20 cellular contexts compared by ENCODE assay signal in the genomic region with DNA sequence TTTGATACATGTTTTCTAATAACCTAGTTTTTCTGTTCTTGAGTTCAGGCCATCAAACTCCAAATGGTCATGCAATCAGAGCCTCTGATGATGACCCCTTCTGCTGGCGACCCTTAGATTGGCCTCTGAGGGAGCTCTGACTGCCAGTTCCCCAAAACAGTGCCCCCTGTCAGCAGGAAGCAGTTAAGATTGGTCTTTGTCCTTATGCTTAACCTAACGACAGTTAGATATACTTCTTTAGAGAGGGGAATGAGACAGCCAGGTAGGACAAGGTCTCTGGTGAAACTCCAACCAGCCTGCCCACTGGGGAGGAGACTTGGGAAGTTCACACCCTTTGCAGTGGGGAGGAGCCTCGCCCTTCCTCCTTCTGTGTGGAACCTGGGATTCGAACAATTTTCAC.
"Had no signal": no experiment of that assay in that cellular context is flagged by ENCODE, and none has a peak within 500 bp of the region (broad histone marks: within the 10 kb centered on the region; RNA-seq: fewer than 3 reads in every experiment).

No MANE protein-coding gene starts in this region.

- H3K36me3 ChIP-seq: ascending aorta, heart right ventricle, stomach had no signal

- H3K4me1 ChIP-seq: ascending aorta, heart right ventricle had no signal

- H3K27ac ChIP-seq: ascending aorta, coronary artery, heart right ventricle, stomach had no signal

- H3K9me3 ChIP-seq: ascending aorta had no signal

- DNase-seq: activated CD4-positive, alpha-beta T cell treated with anti-CD3 and anti-CD28 coated beads for 48 hours; activated CD4-positive, CD25-positive, alpha-beta regulatory T cell; activated CD8-positive, alpha-beta T cell treated with anti-CD3 and anti-CD28 coated beads for 36 hours; activated effector memory CD4-positive, alpha-beta T cell treated with Interleukin-2 at 50 U/mL for 16 hours; activated T-cell treated with anti-CD3 and anti-CD28 coated beads, Interleukin-2, amount 50 U/mL, for 24 hours; heart right ventricle; immature natural killer cell; nucleus accumbens; stimulated activated CD4-positive, alpha-beta T cell treated with anti-CD3 and anti-CD28 coated beads, Interleukin-4, amount 100 ng/mL, for 24 hours; stomach; trophoblast cell had no signal

- H3K4me2 ChIP-seq: smooth muscle cell had no signal

- H3K27me3 Mint-ChIP-seq: activated CD8-positive, alpha-beta T cell treated with anti-CD3 and anti-CD28 coated beads for 36 hours; activated naive CD4-positive, alpha-beta T cell treated with anti-CD3 and anti-CD28 coated beads, Interleukin-2, amount 50 U/mL, for 24 hours; activated T-cell treated with anti-CD3 and anti-CD28 coated beads, Interleukin-2, amount 50 U/mL, for 24 hours; central memory CD8-positive, alpha-beta T cell; natural killer cell treated with Interleukin-12 subunit alpha and Interleukin-12 subunit beta and Interleukin-15 and Interleukin-18, amount 100 ng/mL, for 72 hours had no signal

- H3K4me3 ChIP-seq: ascending aorta, coronary artery, heart right ventricle, smooth muscle cell, stomach had no signal

- H3K27ac Mint-ChIP-seq: activated CD8-positive, alpha-beta T cell treated with anti-CD3 and anti-CD28 coated beads for 36 hours; activated naive CD4-positive, alpha-beta T cell treated with anti-CD3 and anti-CD28 coated beads, Interleukin-2, amount 50 U/mL, for 24 hours; activated T-cell treated with anti-CD3 and anti-CD28 coated beads, Interleukin-2, amount 50 U/mL, for 24 hours; immature natural killer cell; natural killer cell treated with Interleukin-12 subunit alpha and Interleukin-12 subunit beta and Interleukin-15 and Interleukin-18, amount 100 ng/mL, for 72 hours; stimulated activated effector memory CD8-positive, alpha-beta T cell treated with anti-CD3 and anti-CD28 coated beads, Interleukin-12 subunit alpha, Interleukin-12 subunit beta, amount 100 ng/mL, for 72 hours had no signal

- H3K9me3 Mint-ChIP-seq: activated naive CD4-positive, alpha-beta T cell treated with anti-CD3 and anti-CD28 coated beads, Interleukin-2, amount 50 U/mL, for 24 hours; central memory CD8-positive, alpha-beta T cell; stimulated activated effector memory CD8-positive, alpha-beta T cell treated with anti-CD3 and anti-CD28 coated beads, Interleukin-12 subunit alpha, Interleukin-12 subunit beta, amount 100 ng/mL, for 72 hours had no signal

- H3K4me3 Mint-ChIP-seq: activated CD8-positive, alpha-beta T cell treated with anti-CD3 and anti-CD28 coated beads for 36 hours; activated naive CD4-positive, alpha-beta T cell treated with anti-CD3 and anti-CD28 coated beads, Interleukin-2, amount 50 U/mL, for 24 hours; activated T-cell treated with anti-CD3 and anti-CD28 coated beads, Interleukin-2, amount 50 U/mL, for 24 hours; central memory CD8-positive, alpha-beta T cell; immature natural killer cell; natural killer cell treated with Interleukin-12 subunit alpha and Interleukin-12 subunit beta and Interleukin-15 and Interleukin-18, amount 100 ng/mL, for 72 hours; stimulated activated effector memory CD8-positive, alpha-beta T cell treated with anti-CD3 and anti-CD28 coated beads, Interleukin-12 subunit alpha, Interleukin-12 subunit beta, amount 100 ng/mL, for 72 hours had no signal

- H3K36me3 Mint-ChIP-seq: activated naive CD4-positive, alpha-beta T cell treated with anti-CD3 and anti-CD28 coated beads, Interleukin-2, amount 50 U/mL, for 24 hours; immature natural killer cell; natural killer cell treated with Interleukin-12 subunit alpha and Interleukin-12 subunit beta and Interleukin-15 and Interleukin-18, amount 100 ng/mL, for 72 hours; stimulated activated effector memory CD8-positive, alpha-beta T cell treated with anti-CD3 and anti-CD28 coated beads, Interleukin-12 subunit alpha, Interleukin-12 subunit beta, amount 100 ng/mL, for 72 hours had no signal

- ATAC-seq: activated CD8-positive, alpha-beta T cell treated with anti-CD3 and anti-CD28 coated beads for 36 hours; esophagus mucosa; heart right ventricle; natural killer cell treated with Interleukin-12 subunit alpha and Interleukin-12 subunit beta and Interleukin-15 and Interleukin-18, amount 100 ng/mL, for 72 hours; sciatic nerve; stimulated activated effector memory CD8-positive, alpha-beta T cell treated with anti-CD3 and anti-CD28 coated beads, Interleukin-12 subunit alpha, Interleukin-12 subunit beta, amount 100 ng/mL, for 72 hours had no signal

- H3K27me3 ChIP-seq: ascending aorta, stomach had no signal

- H3K4me1 Mint-ChIP-seq: activated naive CD4-positive, alpha-beta T cell treated with anti-CD3 and anti-CD28 coated beads, Interleukin-2, amount 50 U/mL, for 24 hours; central memory CD8-positive, alpha-beta T cell; immature natural killer cell; stimulated activated effector memory CD8-positive, alpha-beta T cell treated with anti-CD3 and anti-CD28 coated beads, Interleukin-12 subunit alpha, Interleukin-12 subunit beta, amount 100 ng/mL, for 72 hours had no signal
